In genomic region chr11:19294444-19294843, GRCh38 we compare ENCODE assay signal across 30 cellular contexts.
"Had no signal": no experiment of that assay in that cellular context is flagged by ENCODE, and none has a peak within 500 bp of the region (broad histone marks: within the 10 kb centered on the region; RNA-seq: fewer than 3 reads in every experiment).

No MANE protein-coding gene starts in this region.

- DNase-seq: activated CD4-positive, alpha-beta memory T cell treated with anti-CD3 and anti-CD28 coated beads, Interleukin-2, amount 10 ng/mL, durations not matched to agents 7 days and 5 days; activated CD4-positive, alpha-beta T cell treated with anti-CD3 and anti-CD28 coated beads for 36 hours; activated CD4-positive, alpha-beta T cell treated with anti-CD3 and anti-CD28 coated beads, Interleukin-2, amount 10 ng/mL, durations not matched to agents 24 days and 14 days; activated CD4-positive, alpha-beta T cell treated with anti-CD3 and anti-CD28 coated beads, Interleukin-2, amount 50 U/mL, for 4 hours; activated CD4-positive, CD25-positive, alpha-beta regulatory T cell; activated CD4-positive, CD25-positive, alpha-beta regulatory T cell treated with anti-CD3 and anti-CD28 coated beads, Interleukin-2, amount 50 U/mL, for 72 hours; activated CD8-positive, alpha-beta memory T cell treated with anti-CD3 and anti-CD28 coated beads, Interleukin-2, amount 50 U/mL, for 48 hours; activated gamma-delta T cell; activated naive CD4-positive, alpha-beta T cell; activated naive CD4-positive, alpha-beta T cell treated with anti-CD3 and anti-CD28 coated beads, Interleukin-2, amount 10 ng/mL, durations not matched to agents 7 days and 5 days; activated naive CD8-positive, alpha-beta T cell treated with anti-CD3 and anti-CD28 coated beads, Interleukin-2, amount 10 ng/mL, durations not matched to agents 7 days and 5 days; activated T-cell treated with anti-CD3 and anti-CD28 coated beads for 4 hours; activated T-cell treated with anti-CD3 and anti-CD28 coated beads, Interleukin-2, amount 50 U/mL, for 24 hours; activated T-cell treated with anti-CD3 and anti-CD28 coated beads, Interleukin-2, amount 50 U/mL, for 72 hours; central memory CD4-positive, alpha-beta T cell; cerebellar nuclear complex; colonic mucosa; effector CD8-positive, alpha-beta T cell; esophagus squamous epithelium; foreskin melanocyte; heart right ventricle; T1000 had no signal

- H3K9me3 ChIP-seq: ascending aorta, breast epithelium, colonic mucosa, esophagus squamous epithelium, gastroesophageal sphincter, heart right ventricle had no signal

- ATAC-seq: activated CD4-positive, alpha-beta T cell treated with anti-CD3 and anti-CD28 coated beads for 36 hours; activated naive CD4-positive, alpha-beta T cell treated with anti-CD3 and anti-CD28 coated beads, Interleukin-2, amount 50 U/mL, for 72 hours; activated T-cell treated with anti-CD3 and anti-CD28 coated beads, Interleukin-2, amount 50 U/mL, for 72 hours; gastroesophageal sphincter; heart right ventricle had no signal

- H3K4me1 ChIP-seq: ascending aorta, breast epithelium, colonic mucosa, esophagus squamous epithelium, gastroesophageal sphincter, heart right ventricle had no signal

- H3K36me3 ChIP-seq: ascending aorta, breast epithelium, cardiac muscle cell, colonic mucosa, esophagus squamous epithelium, gastroesophageal sphincter, heart right ventricle had no signal

- H3K27me3 ChIP-seq: ascending aorta, breast epithelium, cardiac muscle cell, colonic mucosa had no signal

- H3K27ac ChIP-seq: ascending aorta, breast epithelium, cardiac muscle cell, colonic mucosa, epithelial cell of prostate, esophagus squamous epithelium, gastroesophageal sphincter, heart right ventricle had no signal

- H3K4me3 ChIP-seq: ascending aorta, breast epithelium, cardiac muscle cell, colonic mucosa, esophagus squamous epithelium, gastroesophageal sphincter, heart right ventricle had no signal

- FAIRE-seq: endometrium, endothelial cell of umbilical vein had no signal
